In genomic region chr2:201130524-201131186, GRCh38 we compare ENCODE assay signal across 1 cellular context.
A peak's percentile ranks its signal among the peaks of the same experiment; 100 is the strongest.
TF ChIP-seq lines count a peak whose summit lies in the region.

No MANE protein-coding gene starts in this region.

TF ChIP-seq in K562, 482 proteins besides CTCF, POLR2A, EP300 and RAD21 (continued from another document and continues in another):
- no peak for TF ChIP-seq ZBTB40 (IDR thresholded peaks at IDR 0.05)
- no peak for TF ChIP-seq ZBTB40 (CRISPR knock-in tag; IDR thresholded peaks at IDR 0.05)
- TF ChIP-seq LEF1 (IDR thresholded peaks at IDR 0.05): 0 out of 2 replicates have a peak, but pooled peaks have one; percentile 16
- no peak for TF ChIP-seq SMAD4 (CRISPR knock-in tag; conservative IDR thresholded peaks at IDR 0.05)
- TF ChIP-seq JUND (IDR thresholded peaks at IDR 0.05; ENCODE audit: borderline replicate concordance, low read depth, low read length): peak; percentile 84
- peak; percentile 75; the same call in 2 of the 3 replicates for TF ChIP-seq JUND (tag; IDR thresholded peaks at IDR 0.05; ENCODE audit: borderline replicate concordance, low read depth, low read length)
- TF ChIP-seq SMARCE1 (IDR thresholded peaks at IDR 0.05): peak; percentile 80
- no peak for TF ChIP-seq FOXP4 (CRISPR knock-in tag; IDR thresholded peaks at IDR 0.05; ENCODE audit: borderline replicate concordance)
- TF ChIP-seq TRIM24 (IDR thresholded peaks at IDR 0.05): 0 out of 4 replicates have a peak, but pooled peaks have one; percentile 10 to 26
- no peak for TF ChIP-seq TCFL5 (CRISPR knock-in tag; conservative IDR thresholded peaks at IDR 0.05)
- TF ChIP-seq ELK1 (CRISPR knock-in tag; IDR thresholded peaks at IDR 0.05): no peak
- TF ChIP-seq HES1 (IDR thresholded peaks at IDR 0.05; ENCODE audit: low read depth): no peak
- no peak for TF ChIP-seq NCOA4 (IDR thresholded peaks at IDR 0.05; ENCODE audit: partially characterized antibody)
- no peak for TF ChIP-seq XRCC4 (IDR thresholded peaks at IDR 0.05; ENCODE audit: extremely low read depth, insufficient read depth, insufficient read length)
- TF ChIP-seq ZNF592 (IDR thresholded peaks at IDR 0.05): peak; percentile 75
- no peak for TF ChIP-seq BRD4 (IDR thresholded peaks at IDR 0.05)
- no peak for TF ChIP-seq ZNF431 (CRISPR knock-in tag; IDR thresholded peaks at IDR 0.05)
- TF ChIP-seq MCM7 (IDR thresholded peaks at IDR 0.05): no peak
- TF ChIP-seq MNT (conservative IDR thresholded peaks at IDR 0.05): peak in 1 of 2 experiments; percentile 47; a peak in 2 of 4 replicates
- TF ChIP-seq BMI1 (IDR thresholded peaks at IDR 0.05; ENCODE audit: low read length): no peak
- no peak for TF ChIP-seq E2F8 (IDR thresholded peaks at IDR 0.05; ENCODE audit: low read depth, partially characterized antibody)
- no peak for TF ChIP-seq PHB2 (IDR thresholded peaks at IDR 0.05; ENCODE audit: low read depth)
- TF ChIP-seq CBX1 (IDR thresholded peaks at IDR 0.05; ENCODE audit: low read depth): no peak
- TF ChIP-seq ZFX (CRISPR knock-in tag; IDR thresholded peaks at IDR 0.05): no peak
- 0 out of 2 replicates have a peak, but pooled peaks have one; percentile 24 for TF ChIP-seq NFIC (IDR thresholded peaks at IDR 0.05)
- no peak for TF ChIP-seq BACH1 (tag; IDR thresholded peaks at IDR 0.05)
- no peak for TF ChIP-seq ARID2 (IDR thresholded peaks at IDR 0.05)
- peak; percentile 97 for TF ChIP-seq HMBOX1 (IDR thresholded peaks at IDR 0.05)
- TF ChIP-seq HDAC8 (tag; IDR thresholded peaks at IDR 0.05): no peak
- no peak for TF ChIP-seq KDM5B (IDR thresholded peaks at IDR 0.05; ENCODE audit: insufficient replicate concordance, low read depth, low read length)
- TF ChIP-seq JUN (IDR thresholded peaks at IDR 0.05; ENCODE audit: borderline replicate concordance, low read depth, low read length): peak; percentile 31; the same call in 1 of the 2 replicates
- TF ChIP-seq JUN (CRISPR knock-in tag; IDR thresholded peaks at IDR 0.05; ENCODE audit: borderline replicate concordance): no peak
- TF ChIP-seq SP1 (CRISPR knock-in tag; IDR thresholded peaks at IDR 0.05): no peak
- TF ChIP-seq MEF2A (IDR thresholded peaks at IDR 0.05; ENCODE audit: control insufficient read depth, low read depth, low read length): no peak
- no peak for TF ChIP-seq ASH1L (IDR thresholded peaks at IDR 0.05; ENCODE audit: borderline replicate concordance, low read depth, partially characterized antibody)
- no peak for TF ChIP-seq TEAD2 (tag; IDR thresholded peaks at IDR 0.05)
- no peak for TF ChIP-seq PRPF4 (IDR thresholded peaks at IDR 0.05; ENCODE audit: insufficient read depth, low read depth, low read length, poor library complexity, severe bottlenecking)
- no peak for TF ChIP-seq ZNF354B (CRISPR knock-in tag; IDR thresholded peaks at IDR 0.05)
- TF ChIP-seq ERF (CRISPR knock-in tag; IDR thresholded peaks at IDR 0.05): no peak
- TF ChIP-seq ZNF79 (CRISPR knock-in tag; IDR thresholded peaks at IDR 0.05; ENCODE audit: low read depth): no peak
